ENCODE assay signal across 17 cellular contexts in the genomic region with DNA sequence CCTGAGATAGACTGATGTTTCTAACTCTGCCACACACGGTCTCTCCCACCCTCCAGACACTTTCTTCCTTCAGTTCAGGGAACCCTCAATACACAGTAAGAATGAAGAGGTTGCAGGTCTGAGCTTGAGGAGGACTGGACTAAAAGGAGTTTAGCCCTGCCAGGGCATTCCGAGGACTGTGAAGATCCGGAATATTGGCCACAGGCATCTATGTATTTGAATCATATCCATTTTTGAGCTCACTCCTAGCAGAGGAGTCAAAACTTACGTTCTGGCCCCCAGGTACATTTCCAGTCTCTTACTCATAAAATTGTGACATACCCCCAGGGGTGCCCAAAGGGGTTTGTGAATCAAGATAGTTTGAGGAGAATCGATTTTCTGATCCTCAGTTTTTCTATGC. TPM values are rescaled to one million over a fixed set of nuclear protein-coding genes. Genes with fewer than 3 reads are reported as not detected.
A peak's percentile ranks its signal among the peaks of the same experiment; 100 is the strongest.
DNase-seq lines count a peak whose midpoint lies in the region; ATAC-seq and TF ChIP-seq lines count a peak whose summit lies in the region.
"Had no signal": no experiment of that assay in that cellular context is flagged by ENCODE, and none has a peak within 500 bp of the region (broad histone marks: within the 10 kb centered on the region; RNA-seq: fewer than 3 reads in every experiment).

No MANE protein-coding gene starts in this region.

- no peak overlapping the region for H2AFZ ChIP-seq in neural progenitor cell (replicated peaks)

- CTCF ChIA-PET in CD8-positive, alpha-beta T cell (lab: Charles Lee), result interaction anchor here (1.2 to 1.5 kb wide), 3 partner anchors 11 to 39 kb away, joined by 3 to 5 read pairs (median 4); no protein-coding TSS in a partner anchor
- CTCF ChIA-PET in activated B cell treated with CpG ODN at 0.5 μM for 24 hours (lab: Charles Lee), result interaction anchor here (1.2 to 2.0 kb wide), 2 partner anchors 21 to 38 kb away, joined by 3 to 6 read pairs; no protein-coding TSS in a partner anchor

- no peak overlapping the region for H3K27ac ChIP-seq in CD8-positive, alpha-beta T cell (ENCODE audit: low read depth, low read length)
- no peak overlapping the region for H3K27ac ChIP-seq in neural progenitor cell
- H3K27ac ChIP-seq: KMS-11, SJCRH30 had no signal

- no peak overlapping the region for H3K9ac ChIP-seq in neural progenitor cell
- H3K9ac ChIP-seq: KMS-11 had no signal

- no peaks in the 10 kb centered on the region for H3K27me3 Mint-ChIP-seq in CD8-positive, alpha-beta T cell (ENCODE audit: low read depth)
- H3K27me3 Mint-ChIP-seq in activated B cell treated with CpG ODN at 0.5 μM for 24 hours (no peaks in the 10 kb centered on the region), neural progenitor cell (ENCODE audit: insufficient read depth, low read depth) (peaks cover 10% of the 10 kb centered on the region)
- H3K27me3 Mint-ChIP-seq in activated T-helper 17 cell treated with anti-CD3 and anti-CD28 coated beads, Interleukin-2, amount 50 U/mL, for 72 hours, result no peaks in the 10 kb centered on the region
- H3K27me3 Mint-ChIP-seq: CD8-positive, alpha-beta memory T cell had no signal

- peaks cover 13% of the 10 kb centered on the region for H3K4me1 Mint-ChIP-seq in CD8-positive, alpha-beta T cell (ENCODE audit: low read depth)
- H3K4me1 Mint-ChIP-seq in activated B cell treated with CpG ODN at 0.5 μM for 24 hours (peaks cover 48% of the 10 kb centered on the region), neural progenitor cell (peaks cover 30% of the 10 kb centered on the region)
- peaks cover 14% of the 10 kb centered on the region for H3K4me1 Mint-ChIP-seq in activated T-helper 17 cell treated with anti-CD3 and anti-CD28 coated beads, Interleukin-2, amount 50 U/mL, for 72 hours

- H3K4me3 Mint-ChIP-seq in CD8-positive, alpha-beta T cell, result no peak overlapping the region
- H3K4me3 Mint-ChIP-seq in activated B cell treated with CpG ODN at 0.5 μM for 24 hours (no peak overlapping the region), neural progenitor cell (no peak overlapping the region)
- H3K4me3 Mint-ChIP-seq in activated T-helper 17 cell treated with anti-CD3 and anti-CD28 coated beads, Interleukin-2, amount 50 U/mL, for 72 hours, result no peak overlapping the region
- H3K4me3 Mint-ChIP-seq: CD8-positive, alpha-beta memory T cell had no signal

- POLR2A ChIA-PET in CD8-positive, alpha-beta T cell (lab: Charles Lee), result no interaction called here
- POLR2A ChIA-PET in activated B cell treated with CpG ODN at 0.5 μM for 24 hours (lab: Charles Lee), result interaction anchor here (1.0 to 14.3 kb wide), 4 partner anchors 11 to 49 kb away, joined by 3 to 472 read pairs (median 18); a partner anchor contains a TSS

- no peak for TF ChIP-seq CTCF in CD8-positive, alpha-beta T cell (IDR thresholded peaks at IDR 0.05)
- TF ChIP-seq CTCF in activated B cell treated with CpG ODN at 0.5 μM for 24 hours (IDR thresholded peaks at IDR 0.05) (no peak), neural progenitor cell (IDR thresholded peaks at IDR 0.05) (no peak)

- no peaks in the 10 kb centered on the region for H3K36me3 ChIP-seq in CD8-positive, alpha-beta T cell (ENCODE audit: insufficient read depth, low read length)
- H3K36me3 ChIP-seq in neural progenitor cell, result no peaks in the 10 kb centered on the region
- H3K36me3 ChIP-seq: SJCRH30 had no signal

- no peaks in the 10 kb centered on the region for H3K79me2 ChIP-seq in neural progenitor cell (ENCODE audit: low read depth)

- H3K27ac Mint-ChIP-seq in CD8-positive, alpha-beta T cell, result peak overlapping the region; percentile 49
- H3K27ac Mint-ChIP-seq in activated B cell treated with CpG ODN at 0.5 μM for 24 hours, result peak overlapping the region; percentile 30
- H3K27ac Mint-ChIP-seq in neural progenitor cell, result peak overlapping the region; percentile 78
- H3K27ac Mint-ChIP-seq in activated T-helper 17 cell treated with anti-CD3 and anti-CD28 coated beads, Interleukin-2, amount 50 U/mL, for 72 hours, result no peak overlapping the region
- H3K27ac Mint-ChIP-seq: CD8-positive, alpha-beta memory T cell had no signal

- no peak for ATAC-seq in CD8-positive, alpha-beta T cell
- ATAC-seq in activated B cell treated with CpG ODN at 0.5 μM for 24 hours (ENCODE audit: low read depth) (no peak), HG02870 (IDR thresholded peaks at IDR 0.05; ENCODE audit: unreplicated experiment) (no peak)
- no peak for ATAC-seq in activated T-helper 17 cell treated with anti-CD3 and anti-CD28 coated beads, Interleukin-2, amount 50 U/mL, for 72 hours (replicated peaks)

- no peaks in the 10 kb centered on the region for H3K27me3 ChIP-seq in CD8-positive, alpha-beta T cell (ENCODE audit: insufficient read depth, low read length)
- no peaks in the 10 kb centered on the region for H3K27me3 ChIP-seq in neural progenitor cell
- H3K27me3 ChIP-seq: SJCRH30 had no signal

- no peaks in the 10 kb centered on the region for H3K9me3 Mint-ChIP-seq in CD8-positive, alpha-beta T cell
- H3K9me3 Mint-ChIP-seq in activated B cell treated with CpG ODN at 0.5 μM for 24 hours (no peaks in the 10 kb centered on the region), neural progenitor cell (no peaks in the 10 kb centered on the region)
- H3K9me3 Mint-ChIP-seq in activated T-helper 17 cell treated with anti-CD3 and anti-CD28 coated beads, Interleukin-2, amount 50 U/mL, for 72 hours, result no peaks in the 10 kb centered on the region
- H3K9me3 Mint-ChIP-seq: CD8-positive, alpha-beta memory T cell had no signal

- H3K9me3 ChIP-seq in CD8-positive, alpha-beta T cell (ENCODE audit: low read length), result no peaks in the 10 kb centered on the region
- no peaks in the 10 kb centered on the region for H3K9me3 ChIP-seq in neural progenitor cell (ENCODE audit: low read depth)
- H3K9me3 ChIP-seq: SJCRH30 had no signal

- intact Hi-C loops in CD8-positive, alpha-beta T cell (cut with DNase I, micrococcal nuclease), result no loop called here
- intact Hi-C loops in activated B cell treated with CpG ODN at 0.5 μM for 24 hours (cut with micrococcal nuclease), result no loop called here

- H4K20me1 ChIP-seq in neural progenitor cell (ENCODE audit: low read depth), result peaks cover 8% of the 10 kb centered on the region

- no peaks in the 10 kb centered on the region for H3K36me3 Mint-ChIP-seq in CD8-positive, alpha-beta T cell
- H3K36me3 Mint-ChIP-seq in activated B cell treated with CpG ODN at 0.5 μM for 24 hours (ENCODE audit: low read depth), result no peaks in the 10 kb centered on the region
- H3K36me3 Mint-ChIP-seq in neural progenitor cell, result no peaks in the 10 kb centered on the region
- no peaks in the 10 kb centered on the region for H3K36me3 Mint-ChIP-seq in activated T-helper 17 cell treated with anti-CD3 and anti-CD28 coated beads, Interleukin-2, amount 50 U/mL, for 72 hours (ENCODE audit: low read depth)
- H3K36me3 Mint-ChIP-seq: CD8-positive, alpha-beta memory T cell had no signal

- H3K4me3 ChIP-seq in CD8-positive, alpha-beta T cell (ENCODE audit: low read depth, low read length), result no peak overlapping the region
- no peak overlapping the region for H3K4me3 ChIP-seq in neural progenitor cell
- H3K4me3 ChIP-seq: SJCRH30 had no signal

- H3K4me2 ChIP-seq in neural progenitor cell, result no peak overlapping the region

- H3F3A ChIP-seq in neural progenitor cell (ENCODE audit: low read depth), result peaks cover 21% of the 10 kb centered on the region

- no peak for DNase-seq in CD8-positive, alpha-beta T cell
- peak; percentile 44 for DNase-seq in NCI-H69 (lab: John Stamatoyannopoulos, UW)
- no peak for DNase-seq in activated B cell treated with CpG ODN at 0.5 μM for 24 hours
- DNase-seq in neural progenitor cell (ENCODE audit: low spot score), result no peak
- DNase-seq in cortex of kidney (lab: John Stamatoyannopoulos, UW), result no peak
- DNase-seq: CD8-positive, alpha-beta memory T cell; GF-D8; GOT3; NCI-H1436; NCI-H2029 treated with DMSO at 0.1 percent for 48 hours; NCI-H2171 treated with DMSO at 0.1 percent for 48 hours; NCI-H82; SJCRH30; SW 1271 had no signal

- no peaks in the 10 kb centered on the region for H3K4me1 ChIP-seq in CD8-positive, alpha-beta T cell (ENCODE audit: insufficient read depth, low read length)
- H3K4me1 ChIP-seq in neural progenitor cell, result peaks cover 36% of the 10 kb centered on the region

RNA-seq across cellular contexts. Expression of a gene that starts 27.6 kb away (rescaled TPM):
- total RNA-seq in CD8-positive, alpha-beta T cell, result 100 to 1,000 TPM; 133 to 135 TPM
- total RNA-seq in activated B cell treated with CpG ODN at 0.5 μM for 24 hours, result 183 and 217 TPM in 2 replicates
- 250 and 461 TPM in 2 replicates for total RNA-seq in neural progenitor cell (ENCODE audit: low replicate concordance)
- 100 to 1,000 TPM; 121 to 140 TPM for total RNA-seq in activated T-helper 17 cell treated with anti-CD3 and anti-CD28 coated beads, Interleukin-2, amount 50 U/mL, for 72 hours

RNA-seq across cellular contexts. Expression of a gene that starts 42.1 kb away (rescaled TPM):
- 10 to 100 TPM in 1 of 2 experiments, 1 to 10 TPM in 1; 9.6 to 11.2 TPM for total RNA-seq in CD8-positive, alpha-beta T cell
- total RNA-seq in activated B cell treated with CpG ODN at 0.5 μM for 24 hours, result 353 and 376 TPM in 2 replicates
- 8.0 and 12.1 TPM in 2 replicates for total RNA-seq in neural progenitor cell (ENCODE audit: low replicate concordance)
- 10 to 100 TPM in 1 of 2 donors, 1 to 10 TPM in 1; 3.2 to 19.3 TPM for total RNA-seq in activated T-helper 17 cell treated with anti-CD3 and anti-CD28 coated beads, Interleukin-2, amount 50 U/mL, for 72 hours

Comparison
In these comparisons a context has a peak if more than half of its experiments do, and no peak if none do; other contexts are left out.
1. RNA of a gene that starts 42.1 kb away (total RNA-seq): 353 to 376 TPM in activated B cell treated with CpG ODN at 0.5 μM for 24 hours; 3.2 to 19.3 TPM in activated T-helper 17 cell treated with anti-CD3 and anti-CD28 coated beads, Interleukin-2, amount 50 U/mL, for 72 hours, 9.6 to 11.2 TPM in CD8-positive, alpha-beta T cell and 8.0 to 12.1 TPM in neural progenitor cell; every median in the first group is over 10 times any median in the second.